19 cellular contexts compared by ENCODE assay signal in the genomic region with DNA sequence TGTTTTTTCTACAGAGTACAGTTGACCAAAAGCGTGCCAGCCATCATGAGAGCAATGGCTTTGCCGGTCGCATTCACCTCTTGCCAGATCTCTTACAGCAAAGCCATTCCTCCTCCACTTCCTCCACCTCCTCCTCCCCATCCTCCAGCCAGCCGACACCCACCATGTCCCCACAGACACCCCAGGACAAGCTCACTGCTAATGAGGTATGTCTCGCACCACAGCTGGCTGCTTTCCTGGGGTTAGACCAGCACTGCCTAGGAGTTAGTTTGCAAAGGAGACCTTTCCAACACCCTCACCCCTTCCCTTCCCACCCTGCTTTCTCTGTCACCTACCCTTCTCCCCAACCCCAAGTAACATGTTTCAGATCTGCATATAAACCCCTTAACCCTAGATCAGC.
"Had no signal": no experiment of that assay in that cellular context is flagged by ENCODE, and none has a peak within 500 bp of the region (broad histone marks: within the 10 kb centered on the region; RNA-seq: fewer than 3 reads in every experiment).

No MANE protein-coding gene starts in this region.

- H3K27ac Mint-ChIP-seq: activated B cell treated with CpG ODN at 0.5 μM for 24 hours; activated naive CD8-positive, alpha-beta T cell treated with anti-CD3 and anti-CD28 coated beads for 36 hours; activated T-cell treated with anti-CD3 and anti-CD28 coated beads, Interleukin-2, amount 50 U/mL, for 24 hours; stimulated activated effector memory CD8-positive, alpha-beta T cell treated with anti-CD3 and anti-CD28 coated beads, Interleukin-12 subunit alpha, Interleukin-12 subunit beta, amount 100 ng/mL, for 72 hours had no signal

- DNase-seq: activated B cell treated with CpG ODN at 0.5 μM for 24 hours; activated CD4-positive, alpha-beta T cell treated with anti-CD3 and anti-CD28 coated beads for 4 hours; activated naive CD8-positive, alpha-beta T cell treated with anti-CD3 and anti-CD28 coated beads for 36 hours; activated T-cell treated with anti-CD3 and anti-CD28 coated beads, Interleukin-2, amount 50 U/mL, for 24 hours; head of caudate nucleus; hypothalamus; posterior cingulate gyrus; small intestine; stimulated activated CD4-positive, alpha-beta T cell treated with anti-CD3 and anti-CD28 coated beads, Interleukin-2, amount 100 ng/mL, for 24 hours; stomach; T1000; transverse colon had no signal

- H3K9me3 Mint-ChIP-seq: activated B cell treated with CpG ODN at 0.5 μM for 24 hours; activated naive CD8-positive, alpha-beta T cell treated with anti-CD3 and anti-CD28 coated beads for 36 hours; activated T-cell treated with anti-CD3 and anti-CD28 coated beads, Interleukin-2, amount 50 U/mL, for 24 hours; activated T-helper 17 cell treated with anti-CD3 and anti-CD28 coated beads, Interleukin-2, amount 50 U/mL, for 72 hours; stimulated activated effector memory CD8-positive, alpha-beta T cell treated with anti-CD3 and anti-CD28 coated beads, Interleukin-12 subunit alpha, Interleukin-12 subunit beta, amount 100 ng/mL, for 72 hours had no signal

- H3K27me3 ChIP-seq: breast epithelium, gastroesophageal sphincter, stomach, transverse colon had no signal

- H3K4me1 ChIP-seq: breast epithelium, gastroesophageal sphincter, stomach, transverse colon had no signal

- H3K4me3 Mint-ChIP-seq: activated B cell treated with CpG ODN at 0.5 μM for 24 hours; activated naive CD8-positive, alpha-beta T cell treated with anti-CD3 and anti-CD28 coated beads for 36 hours; activated T-cell treated with anti-CD3 and anti-CD28 coated beads, Interleukin-2, amount 50 U/mL, for 24 hours; activated T-helper 17 cell treated with anti-CD3 and anti-CD28 coated beads, Interleukin-2, amount 50 U/mL, for 72 hours; stimulated activated effector memory CD8-positive, alpha-beta T cell treated with anti-CD3 and anti-CD28 coated beads, Interleukin-12 subunit alpha, Interleukin-12 subunit beta, amount 100 ng/mL, for 72 hours had no signal

- H3K36me3 ChIP-seq: breast epithelium had no signal

- FAIRE-seq: small intestine had no signal

- H3K27me3 Mint-ChIP-seq: activated B cell treated with CpG ODN at 0.5 μM for 24 hours; activated naive CD8-positive, alpha-beta T cell treated with anti-CD3 and anti-CD28 coated beads for 36 hours; activated T-cell treated with anti-CD3 and anti-CD28 coated beads, Interleukin-2, amount 50 U/mL, for 24 hours; activated T-helper 17 cell treated with anti-CD3 and anti-CD28 coated beads, Interleukin-2, amount 50 U/mL, for 72 hours had no signal

- H3K27ac ChIP-seq: epithelial cell of prostate, gastroesophageal sphincter, stomach, transverse colon had no signal

- H3K4me1 Mint-ChIP-seq: activated B cell treated with CpG ODN at 0.5 μM for 24 hours; stimulated activated effector memory CD8-positive, alpha-beta T cell treated with anti-CD3 and anti-CD28 coated beads, Interleukin-12 subunit alpha, Interleukin-12 subunit beta, amount 100 ng/mL, for 72 hours had no signal

- ATAC-seq: activated T-helper 17 cell treated with anti-CD3 and anti-CD28 coated beads, Interleukin-2, amount 50 U/mL, for 72 hours; gastroesophageal sphincter; sciatic nerve; stimulated activated effector memory CD8-positive, alpha-beta T cell treated with anti-CD3 and anti-CD28 coated beads, Interleukin-12 subunit alpha, Interleukin-12 subunit beta, amount 100 ng/mL, for 72 hours had no signal

- H3K9me3 ChIP-seq: breast epithelium, gastroesophageal sphincter, stomach, transverse colon had no signal

- H3K4me3 ChIP-seq: breast epithelium, coronary artery, gastroesophageal sphincter, stomach, transverse colon had no signal
